Comparison of ENCODE assay signal across 8 cellular contexts in the genomic region with DNA sequence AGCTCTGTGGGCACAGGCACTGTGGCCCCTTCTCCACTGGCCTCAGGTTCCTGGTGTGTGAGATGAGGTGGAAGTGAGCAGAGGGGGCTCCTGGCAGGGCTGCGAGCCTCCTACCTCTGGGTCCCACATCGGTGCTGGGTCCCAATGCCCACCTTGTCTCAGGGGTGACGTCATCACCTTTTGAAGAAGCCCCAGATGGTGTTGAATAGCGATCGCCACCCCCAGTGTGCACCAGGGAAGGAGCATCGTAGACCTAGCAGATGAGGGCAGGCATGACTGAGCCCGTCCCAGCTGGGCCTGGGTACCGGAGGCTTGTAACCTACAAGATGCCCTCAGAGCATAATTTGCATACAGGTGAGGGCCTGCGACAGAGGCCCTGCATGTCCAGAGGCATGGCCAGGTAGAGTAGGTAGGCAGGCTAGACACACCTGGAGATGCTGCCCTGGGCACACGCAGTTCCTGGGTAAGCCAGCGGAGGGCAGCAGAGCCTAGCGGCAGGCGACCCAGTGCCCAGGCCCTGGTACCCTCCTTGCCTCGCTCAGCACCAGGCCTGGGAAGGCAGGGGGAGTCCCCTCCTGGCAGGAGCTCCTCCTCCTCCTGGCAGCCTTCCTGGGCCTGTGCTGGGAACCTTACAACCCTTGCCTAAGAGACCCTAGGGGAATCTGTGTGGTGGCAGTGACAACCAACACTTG. TPM values are rescaled to one million over a fixed set of nuclear protein-coding genes. Genes with fewer than 3 reads are reported as not detected.
DNase-seq lines count a peak whose midpoint lies in the region; ATAC-seq and TF ChIP-seq lines count a peak whose summit lies in the region.

No MANE protein-coding gene starts in this region.

- BruUV-seq in Panc1 (replicated peaks; lab: Mats Ljungman, UMichigan): no TSS peak

- intact Hi-C loops in Panc1 (cut with micrococcal nuclease; ENCODE audit: unreplicated experiment): loop anchor here (5.0 to 10.0 kb wide), 3 partner anchors 114 to 574 kb away; a partner anchor contains a TSS

- CTCF ChIA-PET in Panc1 (lab: Charles Lee): interaction anchor here (0.5 to 1.2 kb wide), 9 partner anchors 20 to 555 kb away, joined by 3 to 9 read pairs (median 3); no protein-coding TSS in a partner anchor

- no peak overlapping the region for H3K27ac ChIP-seq in Panc1 (ENCODE audit: low read length)

- in situ Hi-C loops in Panc1 (cut with HindIII; ENCODE audit: low pct_unique_long_range_greater_than_20kb, low sequenced_read_pairs): no loop called here

- TF ChIP-seq POLR2A in GM18505 (IDR thresholded peaks at IDR 0.05; ENCODE audit: borderline replicate concordance, extremely low read depth, insufficient read depth, insufficient read length): no peak

- peak; percentile 85 for ATAC-seq in Panc1
- ATAC-seq in GM18505 (IDR thresholded peaks at IDR 0.05; ENCODE audit: unreplicated experiment): no peak

- no peak overlapping the region for H3K4me3 ChIP-seq in Panc1 (ENCODE audit: low read depth in 2 of 2, low read length in 2 of 2)
- H3K4me3 ChIP-seq in fibroblast of pulmonary artery (replicated peaks; ENCODE audit: low read depth, low read length): no peak overlapping the region

- no peaks in the 10 kb centered on the region for H3K9me3 ChIP-seq in Panc1 (ENCODE audit: control insufficient read depth, insufficient read depth, low read depth, low read length)

- POLR2A ChIA-PET in Panc1 (lab: Charles Lee): no interaction called here

- H3K36me3 ChIP-seq in Panc1 (ENCODE audit: control insufficient read depth, insufficient read depth, low read length): no peaks in the 10 kb centered on the region

- peaks cover 35% of the 10 kb centered on the region for H3K4me1 ChIP-seq in Panc1 (ENCODE audit: control insufficient read depth, insufficient read depth, low read length)

- TF ChIP-seq CTCF in Panc1 (IDR thresholded peaks at IDR 0.05): peak; percentile 100
- TF ChIP-seq CTCF in fibroblast of pulmonary artery (IDR thresholded peaks at IDR 0.05; ENCODE audit: low read length, missing control alignments): peak; percentile 98

- H3K27me3 ChIP-seq in Panc1 (ENCODE audit: control insufficient read depth, insufficient read depth, low read length): no peaks in the 10 kb centered on the region

- DNase-seq in ELF-1 (ENCODE audit: low read depth, low spot score): peak; percentile 90
- peak; percentile 80 for DNase-seq in HPDE6-E6E7 (ENCODE audit: extremely low spot score)
- peak; percentile 67 for DNase-seq in Panc1 (ENCODE audit: low read depth, low spot score)
- DNase-seq in activated T-helper 1 cell treated with anti-CD3 and anti-CD28 coated beads, Interleukin-2, amount 50 U/mL, for 16 hours (ENCODE audit: low read depth in 1 of 2, low spot score in 1 of 2): peak; percentile 50 to 57
- DNase-seq in fibroblast of pulmonary artery (ENCODE audit: low read depth): peak; percentile 77
- DNase-seq in nucleus accumbens (lab: John Stamatoyannopoulos, UW): peak in 50 of 56 donors; percentile 14 to 80 (median 48)
- DNase-seq in superior temporal gyrus (ENCODE audit: extremely low spot score): peak; percentile 72

RNA-seq across cellular contexts. Expression of a gene that starts 52.5 kb away (rescaled TPM):
- total RNA-seq in Panc1 (2021; ENCODE audit: unreplicated experiment): 20.6 TPM
- 18.9 TPM for polyA plus RNA-seq in Panc1 (2012; ENCODE audit: insufficient read length)

RNA-seq across cellular contexts. Expression of a gene that starts 54.5 kb away (rescaled TPM):
- 0.46 TPM for total RNA-seq in Panc1 (2021; ENCODE audit: unreplicated experiment)
- 0.15 TPM for polyA plus RNA-seq in Panc1 (2012; ENCODE audit: insufficient read length)
